9 cellular contexts compared by ENCODE assay signal in genomic region chr21:44510508-44511218, GRCh38. TPM values are rescaled to one million over a fixed set of nuclear protein-coding genes. Genes with fewer than 3 reads are reported as not detected.
DNase-seq lines count a peak whose midpoint lies in the region; ATAC-seq and TF ChIP-seq lines count a peak whose summit lies in the region.
"Had no signal": no experiment of that assay in that cellular context is flagged by ENCODE, and none has a peak within 500 bp of the region (broad histone marks: within the 10 kb centered on the region; RNA-seq: fewer than 3 reads in every experiment).

No MANE protein-coding gene starts in this region.

- H3K4me3 ChIP-seq in AG10803 (ENCODE audit: low read length) (no peak overlapping the region), HCT116 (replicated peaks in 1 of 2; ENCODE audit: low read depth in 1 of 2, low read length in 2 of 2) (peak overlapping the region; percentile 23 to 29)

- peak overlapping the region; percentile 67 for H3K4me2 ChIP-seq in HCT116 (ENCODE audit: low read length)

- H3K36me3 Mint-ChIP-seq in naive B cell = no peaks in the 10 kb centered on the region

- intact Hi-C loops in HCT116 (cut with micrococcal nuclease) = loop anchor here (1.0 to 10.0 kb wide), 3 partner anchors 232 to 624 kb away; no protein-coding TSS in a partner anchor

- peaks cover 0 to 16% (median 0%) of the 10 kb centered on the region in 3 donors for H3K27me3 Mint-ChIP-seq in naive B cell

- peak; percentile 93 for ATAC-seq in HCT116
- ATAC-seq in naive B cell (ENCODE audit: low read depth in 2 of 2) = peak; percentile 82 to 85
- peak; percentile 73 for ATAC-seq in stimulated activated naive CD8-positive, alpha-beta T cell treated with anti-CD3 and anti-CD28 coated beads, Interleukin-15, Interleukin-2, amounts not matched to agents 100 U/mL and 50 U/mL, for 24 hours

- CTCF ChIA-PET in HCT116 (lab: Charles Lee) = interaction anchor here (0.6 to 2.2 kb wide), 11 partner anchors 9 to 628 kb away, joined by 3 to 38 read pairs (median 6); no protein-coding TSS in a partner anchor

- no peaks in the 10 kb centered on the region for H3K9me3 ChIP-seq in HCT116 (ENCODE audit: control insufficient read depth in 1 of 2, insufficient read depth in 1 of 2, low read depth in 1 of 2, low read length in 2 of 2)

- H3K27ac Mint-ChIP-seq in naive B cell = no peak overlapping the region

- TF ChIP-seq RAD21 in HCT116 (IDR thresholded peaks at IDR 0.05; ENCODE audit: low read depth) = no peak

- no peak overlapping the region for H3K9ac ChIP-seq in HCT116 (ENCODE audit: low read length)

- no peak overlapping the region for H2AFZ ChIP-seq in HCT116 (ENCODE audit: low read depth, low read length, poor library complexity, severe bottlenecking)

- no peaks in the 10 kb centered on the region for H3K9me2 ChIP-seq in HCT116 (ENCODE audit: insufficient read depth)

- TF ChIP-seq CTCF in AG10803 (conservative IDR thresholded peaks at IDR 0.05; ENCODE audit: low read length) = peak; percentile 58
- peak in 2 of 3 experiments; percentile 89 to 95; a peak in 4 of 6 replicates for TF ChIP-seq CTCF in HCT116 (IDR thresholded peaks at IDR 0.05 in 2 of 3, conservative IDR thresholded peaks at IDR 0.05 in 1 of 3; ENCODE audit: borderline replicate concordance in 1 of 3, insufficient read depth in 1 of 3, low read depth in 2 of 3, low read length in 2 of 3)

- POLR2A ChIA-PET in HCT116 (lab: Charles Lee) = interaction anchor here (1.3 kb wide), 1 partner anchor 283 kb away, joined by 7 read pairs; no protein-coding TSS in a partner anchor

- DNase-seq in AG10803 (ENCODE audit: low read depth) (peak; percentile 20), HCT116 (ENCODE audit: low read depth, low spot score) (peak; percentile 29), NOMO-1 (lab: John Stamatoyannopoulos, UW; ENCODE audit: unreplicated experiment in 2 of 2) (peak; percentile 26 to 46), epithelial cell of prostate (ENCODE audit: low read depth, low spot score) (peak; percentile 22), naive B cell (peak; percentile 59), DMS79 (lab: John Stamatoyannopoulos, UW) (no peak)
- DNase-seq in activated CD8-positive, alpha-beta memory T cell treated with anti-CD3 and anti-CD28 coated beads, Interleukin-2, amount 50 U/mL, for 4 hours = peak; percentile 83
- peak; percentile 84 for DNase-seq in stimulated activated naive CD8-positive, alpha-beta T cell treated with anti-CD3 and anti-CD28 coated beads, Interleukin-15, Interleukin-2, amounts not matched to agents 100 U/mL and 50 U/mL, for 24 hours

- peaks cover 0 to 5% (median 0%) of the 10 kb centered on the region in 3 donors for H3K4me1 Mint-ChIP-seq in naive B cell

- peaks cover 9 to 15% of the 10 kb centered on the region in 2 experiments for H3K4me1 ChIP-seq in HCT116 (ENCODE audit: control insufficient read depth in 1 of 2, insufficient read depth in 2 of 2, low read length in 2 of 2)

- no peak for TF ChIP-seq POLR2A in HCT116 (IDR thresholded peaks at IDR 0.05; ENCODE audit: borderline replicate concordance, extremely low read depth, insufficient read depth, insufficient read length)

- no TSS peak for BruUV-seq in HCT116 (replicated peaks; lab: Mats Ljungman, UMichigan)

- peak overlapping the region in 5 of 8 donors; percentile 9 to 51 (median 29) for H3K4me3 Mint-ChIP-seq in naive B cell

- H3K36me3 ChIP-seq in HCT116 (ENCODE audit: control insufficient read depth in 1 of 2, insufficient read depth in 2 of 2, low read length in 2 of 2) = no peaks in the 10 kb centered on the region

- RAD21 ChIA-PET in HCT116 (lab: Charles Lee; ENCODE audit: low non-redundant PET in 1 of 2, low total read pairs in 2 of 2, uncharacterized antibody in 2 of 2, unreplicated experiment in 2 of 2) = interaction anchor here (1.1 to 1.3 kb wide), 2 partner anchors 232 to 283 kb away, joined by 5 to 6 read pairs; no protein-coding TSS in a partner anchor

- H3K79me2 ChIP-seq in HCT116 (ENCODE audit: insufficient read depth, low read length) = no peaks in the 10 kb centered on the region

- H4K20me1 ChIP-seq in HCT116 (ENCODE audit: insufficient read depth) = no peaks in the 10 kb centered on the region

- no peaks in the 10 kb centered on the region for H3K9me3 Mint-ChIP-seq in naive B cell

- H3K27ac ChIP-seq in HCT116 (ENCODE audit: low read depth, low read length) (no peak overlapping the region), epithelial cell of prostate (no peak overlapping the region)

- no peaks in the 10 kb centered on the region for H3K27me3 ChIP-seq in HCT116 (ENCODE audit: insufficient read depth, low read length)

TF ChIP-seq in HCT116, 20 proteins besides CTCF, POLR2A, EP300 and RAD21 (continues in another document):
- TF ChIP-seq EGR1 (IDR thresholded peaks at IDR 0.05; ENCODE audit: low read depth) (no peak), FOSL1 (IDR thresholded peaks at IDR 0.05; ENCODE audit: low read depth) (no peak), SP1 (IDR thresholded peaks at IDR 0.05; ENCODE audit: low read depth) (no peak), POLR2AphosphoS5 (IDR thresholded peaks at IDR 0.05; ENCODE audit: low read depth, low read length) (no peak), JUND (IDR thresholded peaks at IDR 0.05) (no peak), EZH2phosphoT487 (IDR thresholded peaks at IDR 0.05; ENCODE audit: borderline replicate concordance) (no peak), ZBTB33 (IDR thresholded peaks at IDR 0.05; ENCODE audit: extremely low read depth, insufficient replicate concordance, low read length) (no peak), EZH2 (IDR thresholded peaks at IDR 0.05) (no peak), SRF (IDR thresholded peaks at IDR 0.05; ENCODE audit: low read depth) (no peak), SIN3A (IDR thresholded peaks at IDR 0.05; ENCODE audit: low read depth) (no peak), ZFX (IDR thresholded peaks at IDR 0.05) (no peak), CBX3 (IDR thresholded peaks at IDR 0.05; ENCODE audit: low read depth) (no peak), REST (IDR thresholded peaks at IDR 0.05; ENCODE audit: low read depth) (no peak), ELF1 (IDR thresholded peaks at IDR 0.05; ENCODE audit: borderline replicate concordance, low read depth) (no peak), YY1 (IDR thresholded peaks at IDR 0.05; ENCODE audit: extremely low read depth, insufficient replicate concordance, low read depth, low read length) (no peak), ZNF274 (IDR thresholded peaks at IDR 0.05; ENCODE audit: low read depth, low read length) (no peak), CEBPB (IDR thresholded peaks at IDR 0.05; ENCODE audit: low read depth) (no peak), TCF7L2 (IDR thresholded peaks at IDR 0.05; ENCODE audit: borderline replicate concordance, extremely low read depth, insufficient read depth, insufficient read length) (no peak), MAX (IDR thresholded peaks at IDR 0.05) (no peak)

RNA-seq across cellular contexts. Expression of gene KRTAP10-1, which starts 29.3 kb away (rescaled TPM):
- not detected for total RNA-seq in HCT116 (2021; ENCODE audit: unreplicated experiment)
- not detected in 2 replicates for polyA plus RNA-seq in HCT116 (2012)
- polyA plus RNA-seq in naive B cell (ENCODE audit: low read depth in 6 of 6) = not detected
- polyA plus RNA-seq: thymus had no signal

RNA-seq across cellular contexts. Expression of gene KRTAP10-2, which starts 40.6 kb away (rescaled TPM):
- total RNA-seq in HCT116 (2021; ENCODE audit: unreplicated experiment) = not detected
- polyA plus RNA-seq in HCT116 (2012) = not detected in 2 replicates
- not detected for polyA plus RNA-seq in naive B cell (ENCODE audit: low read depth in 6 of 6)
- polyA plus RNA-seq: thymus had no signal

RNA-seq across cellular contexts. Expression of gene KRTAP10-3, which starts 47.9 kb away (rescaled TPM):
- not detected for total RNA-seq in HCT116 (2021; ENCODE audit: unreplicated experiment)
- not detected in 2 replicates for polyA plus RNA-seq in HCT116 (2012)
- polyA plus RNA-seq in naive B cell (ENCODE audit: low read depth in 6 of 6) = not detected
- polyA plus RNA-seq: thymus had no signal

RNA-seq across cellular contexts. Expression of gene LRRC3, which starts 55.4 kb away (rescaled TPM):
- 7.5 TPM for total RNA-seq in HCT116 (2021; ENCODE audit: unreplicated experiment)
- polyA plus RNA-seq in HCT116 (2012) = 5.6 and 5.9 TPM in 2 replicates
- 1 to 10 TPM in 1 of 6 donors, under 1 TPM in 5; 0.12 to 2.0 (median 0.64) TPM for polyA plus RNA-seq in naive B cell (ENCODE audit: low read depth in 6 of 6)
